Comparison of ENCODE assay signal across 10 cellular contexts in the genomic region with DNA sequence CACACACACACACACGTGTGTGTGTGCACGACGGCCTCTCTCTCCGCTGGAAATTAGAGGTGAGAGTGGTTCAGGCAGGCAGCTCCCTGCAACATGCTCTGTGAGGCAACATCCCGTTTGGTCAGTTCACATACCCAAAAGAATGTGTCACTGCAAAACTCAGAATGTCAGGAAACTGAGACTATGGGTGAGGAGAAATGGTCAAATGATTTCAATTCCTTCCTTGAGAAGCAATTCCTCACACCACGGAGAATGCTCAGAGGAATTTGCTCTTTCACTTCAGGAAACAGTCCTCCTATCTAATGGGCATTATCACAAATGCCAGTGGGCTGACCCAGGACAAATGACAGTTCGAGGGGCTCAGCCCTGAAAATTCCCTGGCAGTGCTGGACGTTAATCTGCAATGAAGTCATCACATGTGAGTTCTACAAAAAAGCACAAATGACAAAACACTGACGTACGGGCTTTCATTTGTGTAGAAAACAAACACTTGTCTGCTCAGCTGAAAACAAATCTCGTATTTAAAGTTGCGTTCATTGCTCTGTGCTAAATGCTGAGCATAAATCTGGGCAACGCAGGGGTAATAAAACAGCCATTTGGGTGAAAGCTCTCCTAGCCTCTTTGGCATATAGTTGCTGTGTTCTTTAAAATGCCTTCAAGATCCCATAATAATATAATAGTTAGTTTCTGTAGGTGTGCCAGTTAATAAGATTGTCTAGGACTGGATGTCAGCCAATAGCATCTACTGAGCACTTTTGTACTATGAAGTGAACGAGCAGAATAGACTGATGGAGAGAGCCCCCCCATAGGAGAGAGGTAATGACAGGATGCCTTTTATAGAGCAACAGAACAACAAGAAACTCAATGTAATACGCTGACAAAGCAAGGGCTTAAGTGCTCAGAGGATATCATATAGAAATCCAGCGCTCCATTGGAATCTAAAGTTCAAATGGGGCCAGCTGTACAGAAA. TPM values are rescaled to one million over a fixed set of nuclear protein-coding genes. Genes with fewer than 3 reads are reported as not detected.
A peak's percentile ranks its signal among the peaks of the same experiment; 100 is the strongest.
DNase-seq lines count a peak whose midpoint lies in the region; ATAC-seq and TF ChIP-seq lines count a peak whose summit lies in the region.
"Had no signal": no experiment of that assay in that cellular context is flagged by ENCODE, and none has a peak within 500 bp of the region (broad histone marks: within the 10 kb centered on the region; RNA-seq: fewer than 3 reads in every experiment).

No MANE protein-coding gene starts in this region.

- POLR2A ChIA-PET in activated CD4-positive, alpha-beta T cell treated with anti-CD3 and anti-CD28 coated beads for 36 hours (lab: Charles Lee), result no interaction called here

- CTCF ChIA-PET in activated CD4-positive, alpha-beta T cell treated with anti-CD3 and anti-CD28 coated beads for 36 hours (lab: Charles Lee), result no interaction called here

- peak; percentile 50 to 70 (median 62) for ATAC-seq in heart left ventricle
- ATAC-seq in Right ventricle myocardium inferior, result no peak
- peak; percentile 28 to 68 (median 41) for ATAC-seq in right lobe of liver
- no peak for ATAC-seq in GM19395 (IDR thresholded peaks at IDR 0.05; ENCODE audit: unreplicated experiment)
- ATAC-seq in activated CD4-positive, alpha-beta T cell treated with anti-CD3 and anti-CD28 coated beads for 36 hours, result no peak

- no peak overlapping the region for H3K27ac Mint-ChIP-seq in activated CD4-positive, alpha-beta T cell treated with anti-CD3 and anti-CD28 coated beads for 36 hours
- H3K27ac Mint-ChIP-seq: activated CD4-positive, alpha-beta T cell treated with anti-CD3 and anti-CD28 coated beads, Interleukin-2, amount 10 ng/mL, durations not matched to agents 7 days and 5 days had no signal

- no peaks in the 10 kb centered on the region for H3K36me3 ChIP-seq in heart left ventricle
- H3K36me3 ChIP-seq in right lobe of liver, result no peaks in the 10 kb centered on the region

- H3K9me3 ChIP-seq in heart left ventricle (no peaks in the 10 kb centered on the region), right lobe of liver (no peaks in the 10 kb centered on the region)

- TF ChIP-seq CTCF in heart left ventricle (IDR thresholded peaks at IDR 0.05) (no peak), astrocyte of the spinal cord (IDR thresholded peaks at IDR 0.05; ENCODE audit: low read depth, low read length) (no peak), right lobe of liver (IDR thresholded peaks at IDR 0.05) (no peak), GM20000 (IDR thresholded peaks at IDR 0.05; ENCODE audit: extremely low read depth, missing control alignments) (no peak)

- no peaks in the 10 kb centered on the region for H3K9me3 Mint-ChIP-seq in activated CD4-positive, alpha-beta T cell treated with anti-CD3 and anti-CD28 coated beads for 36 hours (ENCODE audit: low read depth)
- H3K9me3 Mint-ChIP-seq: activated CD4-positive, alpha-beta T cell treated with anti-CD3 and anti-CD28 coated beads, Interleukin-2, amount 10 ng/mL, durations not matched to agents 7 days and 5 days had no signal

- DNase-seq in heart left ventricle (peak in 3 of 5 donors; percentile 33 to 40 (median 40)), Right ventricle myocardium inferior (ENCODE audit: missing footprints) (no peak), astrocyte of the spinal cord (ENCODE audit: low read depth, low spot score) (peak; percentile 88), right lobe of liver (no peak), GM20000 (ENCODE audit: low spot score) (no peak)
- DNase-seq in stimulated activated CD8-positive, alpha-beta memory T cell treated with anti-CD3 and anti-CD28 coated beads, Interleukin-4, amount 100 ng/mL, for 48 hours, result no peak
- no peak for DNase-seq in activated CD4-positive, alpha-beta T cell treated with anti-CD3 and anti-CD28 coated beads for 36 hours
- DNase-seq: activated CD4-positive, alpha-beta T cell treated with anti-CD3 and anti-CD28 coated beads, Interleukin-2, amount 10 ng/mL, durations not matched to agents 7 days and 5 days had no signal

- peaks cover 7% of the 10 kb centered on the region for H3K27me3 Mint-ChIP-seq in activated CD4-positive, alpha-beta T cell treated with anti-CD3 and anti-CD28 coated beads for 36 hours

- intact Hi-C loops in heart left ventricle (cut with DNase I), result no loop called here
- intact Hi-C loops in Right ventricle myocardium inferior (cut with DNase I), result no loop called here
- intact Hi-C loops in right lobe of liver (cut with DNase I), result loop anchor here in 1 of 2 donors (10.0 kb wide), 1 partner anchor 55 kb away; no protein-coding TSS in a partner anchor
- intact Hi-C loops in activated CD4-positive, alpha-beta T cell treated with anti-CD3 and anti-CD28 coated beads for 36 hours (cut with DNase I, micrococcal nuclease), result no loop called here

- H3K27me3 ChIP-seq in heart left ventricle (no peaks in the 10 kb centered on the region), right lobe of liver (no peaks in the 10 kb centered on the region)

- TF ChIP-seq POLR2A in heart left ventricle (IDR thresholded peaks at IDR 0.05) (no peak), right lobe of liver (IDR thresholded peaks at IDR 0.05) (no peak)

- H3K4me1 Mint-ChIP-seq in activated CD4-positive, alpha-beta T cell treated with anti-CD3 and anti-CD28 coated beads for 36 hours, result peaks cover 3% of the 10 kb centered on the region

- 26 to 39% (median 33%) methylated on average over 16 of the region's 16 CpGs for WGBS in heart left ventricle, 4 donors
- 30% methylated on average over 15 of the region's 16 CpGs for WGBS in right lobe of liver (ENCODE audit: insufficient coverage, low coverage, low lambda C conversion rate, missing lambda C conversion rate)

- H3K4me3 ChIP-seq in heart left ventricle (peak overlapping the region in 9 of 12 donors; percentile 2 to 37 (median 20)), astrocyte of the spinal cord (ENCODE audit: low read depth, low read length) (peak overlapping the region; percentile 19), right lobe of liver (no peak overlapping the region)

- H3K4me1 ChIP-seq in heart left ventricle (peaks cover 0 to 34% (median 11%) of the 10 kb centered on the region in 12 donors), right lobe of liver (peaks cover 0 to 5% (median 0%) of the 10 kb centered on the region in 4 donors)

- in situ Hi-C loops in astrocyte of the spinal cord (cut with HindIII; ENCODE audit: low sequenced_read_pairs), result no loop called here

- no peak overlapping the region for H3K4me3 Mint-ChIP-seq in activated CD4-positive, alpha-beta T cell treated with anti-CD3 and anti-CD28 coated beads for 36 hours
- H3K4me3 Mint-ChIP-seq: activated CD4-positive, alpha-beta T cell treated with anti-CD3 and anti-CD28 coated beads, Interleukin-2, amount 10 ng/mL, durations not matched to agents 7 days and 5 days had no signal

- H3K27ac ChIP-seq in heart left ventricle (peak overlapping the region in 9 of 12 donors; percentile 19 to 66 (median 34)), right lobe of liver (peak overlapping the region in 1 of 3 donors; percentile 33)
- H3K27ac ChIP-seq: C4-2B had no signal

- no peaks in the 10 kb centered on the region for H3K36me3 Mint-ChIP-seq in activated CD4-positive, alpha-beta T cell treated with anti-CD3 and anti-CD28 coated beads for 36 hours (ENCODE audit: low read depth)

RNA-seq across cellular contexts. Expression of a gene that starts 18.7 kb away (rescaled TPM):
- total RNA-seq in heart left ventricle (10 to 100 TPM; 16.6 to 35.6 (median 27.1) TPM), Right ventricle myocardium inferior (23.7 TPM), right lobe of liver (10 to 100 TPM in 2 of 6 experiments, 1 to 10 TPM in 4; 6.8 to 12.8 (median 8.7) TPM)
- polyA plus RNA-seq in heart left ventricle, result 10 to 100 TPM in 1 of 2 donors, 1 to 10 TPM in 1; 7.8 to 22.9 TPM
- 1 to 10 TPM; 1.6 TPM for total RNA-seq in activated CD4-positive, alpha-beta T cell treated with anti-CD3 and anti-CD28 coated beads for 36 hours

RNA-seq across cellular contexts. Expression of a gene that starts 59.9 kb away (rescaled TPM):
- 100 to 1,000 TPM in 7 of 9 donors, 10 to 100 TPM in 2; 82.2 to 330 (median 271) TPM for total RNA-seq in heart left ventricle
- 100 to 1,000 TPM in 1 of 2 donors, 10 to 100 TPM in 1; 68.3 to 124 TPM for polyA plus RNA-seq in heart left ventricle
- 277 TPM for total RNA-seq in Right ventricle myocardium inferior
- total RNA-seq in right lobe of liver, result 100 to 1,000 TPM in 3 of 6 experiments, 10 to 100 TPM in 3; 33.1 to 119 (median 95.6) TPM
- total RNA-seq in activated CD4-positive, alpha-beta T cell treated with anti-CD3 and anti-CD28 coated beads for 36 hours, result 100 to 1,000 TPM; 253 to 258 TPM

Comparison
In these comparisons a context has a peak if more than half of its experiments do, and no peak if none do; other contexts are left out.
1. ATAC-seq: peak in heart left ventricle (4 of 4) and right lobe of liver (4 of 4); none in Right ventricle myocardium inferior (single experiment), GM19395 (single experiment) and activated CD4-positive, alpha-beta T cell treated with anti-CD3 and anti-CD28 coated beads for 36 hours (single experiment).
2. DNase-seq: peak in heart left ventricle (3 of 5) and astrocyte of the spinal cord (single experiment); none in Right ventricle myocardium inferior (single experiment), right lobe of liver (0 of 3), stimulated activated CD8-positive, alpha-beta memory T cell treated with anti-CD3 and anti-CD28 coated beads, Interleukin-4, amount 100 ng/mL, for 48 hours (single experiment), GM20000 (single experiment) and activated CD4-positive, alpha-beta T cell treated with anti-CD3 and anti-CD28 coated beads for 36 hours (single experiment).
3. H3K4me3 ChIP-seq: peak in heart left ventricle (9 of 12) and astrocyte of the spinal cord (single experiment); none in right lobe of liver (0 of 3).